ENCODE assay signal across 8 cellular contexts in the genomic region with DNA sequence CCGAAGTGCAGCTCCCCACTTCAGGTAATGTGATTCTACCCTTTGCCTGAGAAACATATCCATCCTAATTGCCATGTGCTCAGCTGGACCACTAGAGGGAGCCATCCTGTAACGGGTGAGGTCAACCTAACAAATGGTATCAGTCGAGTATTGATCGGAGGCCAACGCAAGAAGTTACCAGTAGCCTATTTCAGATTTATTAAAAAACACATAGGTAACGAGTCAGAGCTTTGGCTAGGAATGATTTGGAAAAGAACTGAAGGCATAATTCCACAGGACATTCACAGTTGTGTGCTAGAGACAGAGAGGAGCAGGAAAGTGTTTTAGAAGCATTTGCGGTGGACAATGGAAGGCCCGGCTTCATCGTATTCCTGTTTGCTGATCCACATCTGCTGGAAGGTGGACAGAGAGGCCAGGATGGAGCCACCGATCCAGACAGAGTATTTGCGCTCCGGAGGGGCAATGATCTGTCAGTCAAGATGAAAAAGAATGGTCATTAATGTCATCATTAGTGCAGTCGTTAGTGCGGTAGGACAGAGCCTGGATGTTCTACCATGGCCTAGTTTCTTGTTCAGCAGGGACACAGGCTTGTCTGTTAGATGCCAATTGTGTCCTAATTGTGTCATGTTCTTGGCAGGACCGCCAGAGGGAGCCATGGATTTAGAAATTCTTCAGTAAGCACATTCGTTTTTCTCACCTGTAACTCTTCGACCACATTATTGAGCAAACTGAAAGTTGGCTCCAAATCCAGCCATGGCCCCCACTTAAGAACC. TPM values are rescaled to one million over a fixed set of nuclear protein-coding genes. Genes with fewer than 3 reads are reported as not detected.
A peak's percentile ranks its signal among the peaks of the same experiment; 100 is the strongest.
DNase-seq lines count a peak whose midpoint lies in the region; ATAC-seq and TF ChIP-seq lines count a peak whose summit lies in the region.

No MANE protein-coding gene starts in this region.

- no peak overlapping the region for H3K18ac ChIP-seq in trophoblast cell (ENCODE audit: low read length)

- no peak overlapping the region for H2AK5ac ChIP-seq in trophoblast cell (ENCODE audit: low read length)

- H3K4me2 ChIP-seq in trophoblast cell (ENCODE audit: low read length): no peak overlapping the region

- intact Hi-C loops in transverse colon (cut with DNase I; ENCODE audit: low total_unique reads): loop anchor here (2.0 kb wide), 1 partner anchor 52 kb away; no protein-coding TSS in a partner anchor

- no peaks in the 10 kb centered on the region for H3K79me2 ChIP-seq in trophoblast cell (ENCODE audit: control insufficient read depth, insufficient read depth, low read length, poor library complexity)

- peak; percentile 90 for DNase-seq in Ammon's horn (ENCODE audit: low spot score)
- DNase-seq in NAMALWA (ENCODE audit: low spot score): peak; percentile 85
- DNase-seq in activated naive CD4-positive, alpha-beta T cell treated with anti-CD3 and anti-CD28 coated beads, Interleukin-2, amount 50 U/mL, for 72 hours (ENCODE audit: low spot score in 2 of 2): peak in 1 of 2 donors; percentile 65
- peak; percentile 60 for DNase-seq in glutamatergic neuron
- peak; percentile 65 to 86 for DNase-seq in trophoblast cell
- DNase-seq in transverse colon: peak; percentile 84

- no peak overlapping the region for H3K4ac ChIP-seq in trophoblast cell (ENCODE audit: low read depth, low read length)

- no peak for TF ChIP-seq POLR2A in transverse colon (IDR thresholded peaks at IDR 0.05)

- H4K8ac ChIP-seq in trophoblast cell (ENCODE audit: low read depth, low read length): no peak overlapping the region

- no peaks in the 10 kb centered on the region for H3K27me3 ChIP-seq in trophoblast cell (ENCODE audit: insufficient read depth, low read length)
- H3K27me3 ChIP-seq in transverse colon: no peaks in the 10 kb centered on the region

- H4K12ac ChIP-seq in trophoblast cell (ENCODE audit: low read depth, low read length): no peak overlapping the region

- H3K9ac ChIP-seq in trophoblast cell (ENCODE audit: low read length): no peak overlapping the region

- H3K4me3 Mint-ChIP-seq in glutamatergic neuron (ENCODE audit: unreplicated experiment): no peak overlapping the region

- no peak overlapping the region for H3K27ac ChIP-seq in trophoblast cell (ENCODE audit: low read depth, low read length)
- H3K27ac ChIP-seq in transverse colon: peak overlapping the region; percentile 36 to 82 (median 65)

- peaks cover 6% of the 10 kb centered on the region for H3K4me1 Mint-ChIP-seq in glutamatergic neuron (ENCODE audit: low read depth, unreplicated experiment)

- peak; percentile 83 for TF ChIP-seq CTCF in glutamatergic neuron (IDR thresholded peaks at IDR 0.05; ENCODE audit: partially characterized antibody, unreplicated experiment)
- TF ChIP-seq CTCF in transverse colon (IDR thresholded peaks at IDR 0.05): peak; percentile 71 to 88 (median 81)

- H3K4me1 ChIP-seq in trophoblast cell (ENCODE audit: control insufficient read depth in 1 of 2, insufficient read depth in 2 of 2, low read length in 2 of 2) (peaks cover 0 to 3% of the 10 kb centered on the region in 2 experiments), transverse colon (peaks cover 7 to 25% (median 11%) of the 10 kb centered on the region in 4 donors)

- no peak overlapping the region for H2BK5ac ChIP-seq in trophoblast cell (ENCODE audit: low read depth, low read length, poor library complexity)

- in situ Hi-C loops in transverse colon (cut with MboI; ENCODE audit: low pct_ligation_motif_present in 1 of 4, low pct_unique_long_range_greater_than_20kb in 1 of 4, low sequenced_read_pairs in 3 of 4): loop anchor here (5.0 to 10.0 kb wide), 5 partner anchors 50 to 370 kb away; no protein-coding TSS in a partner anchor

- H3K9me3 Mint-ChIP-seq in activated naive CD4-positive, alpha-beta T cell treated with anti-CD3 and anti-CD28 coated beads, Interleukin-2, amount 50 U/mL, for 72 hours: no peaks in the 10 kb centered on the region
- H3K9me3 Mint-ChIP-seq in glutamatergic neuron (ENCODE audit: unreplicated experiment): no peaks in the 10 kb centered on the region

- H3K9me3 ChIP-seq in trophoblast cell (ENCODE audit: insufficient read depth, low read depth, low read length) (no peaks in the 10 kb centered on the region), transverse colon (no peaks in the 10 kb centered on the region)

- H3K36me3 Mint-ChIP-seq in activated naive CD4-positive, alpha-beta T cell treated with anti-CD3 and anti-CD28 coated beads, Interleukin-2, amount 50 U/mL, for 72 hours: no peaks in the 10 kb centered on the region
- H3K36me3 Mint-ChIP-seq in glutamatergic neuron (ENCODE audit: unreplicated experiment): no peaks in the 10 kb centered on the region

- H3K23ac ChIP-seq in trophoblast cell (ENCODE audit: low read length): no peak overlapping the region

- no peak for TF ChIP-seq EP300 in transverse colon (IDR thresholded peaks at IDR 0.05; ENCODE audit: low read depth)

- no peak overlapping the region for H2BK120ac ChIP-seq in trophoblast cell (ENCODE audit: insufficient read depth, low read length, poor library complexity)

- H4K91ac ChIP-seq in trophoblast cell (ENCODE audit: low read depth, low read length): no peak overlapping the region

- H3K27me3 Mint-ChIP-seq in glutamatergic neuron (ENCODE audit: unreplicated experiment): no peaks in the 10 kb centered on the region

- ATAC-seq in GM19452 (IDR thresholded peaks at IDR 0.05; ENCODE audit: unreplicated experiment): peak; percentile 46
- peak; percentile 68 for ATAC-seq in SK-N-SH treated with all-trans-retinoic acid at 6 μM for 48 hours
- peak; percentile 68 to 77 for ATAC-seq in activated naive CD4-positive, alpha-beta T cell treated with anti-CD3 and anti-CD28 coated beads, Interleukin-2, amount 50 U/mL, for 72 hours

- WGBS in trophoblast cell (ENCODE audit: extremely low coverage, insufficient coverage, insufficient read length): no CpG with 5 or more reads among the region's 17 CpGs
- WGBS in transverse colon (ENCODE audit: low coverage in 1 of 2), 2 donors: 8 to 34% methylated on average over 9 to 17 of the region's 17 CpGs

- H3K4me3 ChIP-seq in trophoblast cell (ENCODE audit: low read depth, low read length) (no peak overlapping the region), transverse colon (no peak overlapping the region)

- H2AFZ ChIP-seq in trophoblast cell (ENCODE audit: insufficient read depth, low read length, poor library complexity): no peak overlapping the region

- H2BK12ac ChIP-seq in trophoblast cell (ENCODE audit: low read length): no peak overlapping the region

- no peaks in the 10 kb centered on the region for H3K79me1 ChIP-seq in trophoblast cell (ENCODE audit: low read length)

- H3K14ac ChIP-seq in trophoblast cell (ENCODE audit: low read length): no peak overlapping the region

- peaks cover 3 to 11% of the 10 kb centered on the region in 2 experiments for H3K36me3 ChIP-seq in trophoblast cell (ENCODE audit: control insufficient read depth in 1 of 2, insufficient read depth in 2 of 2, low read length in 2 of 2)
- H3K36me3 ChIP-seq in transverse colon: peaks cover 0 to 11% (median 3%) of the 10 kb centered on the region in 4 donors

- peak overlapping the region; percentile 66 to 75 for H3K27ac Mint-ChIP-seq in activated naive CD4-positive, alpha-beta T cell treated with anti-CD3 and anti-CD28 coated beads, Interleukin-2, amount 50 U/mL, for 72 hours
- H3K27ac Mint-ChIP-seq in glutamatergic neuron (ENCODE audit: unreplicated experiment): no peak overlapping the region

TF ChIP-seq in SK-N-SH treated with all-trans-retinoic acid at 6 μM for 48 hours, 23 proteins besides CTCF, POLR2A, EP300 and RAD21 (continues in another document):
- TF ChIP-seq TOX (CRISPR knock-in tag; IDR thresholded peaks at IDR 0.05; ENCODE audit: borderline replicate concordance) (no peak), ZFP30 (CRISPR knock-in tag; IDR thresholded peaks at IDR 0.05) (no peak), TCF4 (CRISPR knock-in tag; IDR thresholded peaks at IDR 0.05; ENCODE audit: borderline replicate concordance) (no peak), ESRRG (CRISPR knock-in tag; IDR thresholded peaks at IDR 0.05) (no peak), SNAI2 (CRISPR knock-in tag; IDR thresholded peaks at IDR 0.05) (no peak), TSHZ2 (CRISPR knock-in tag; IDR thresholded peaks at IDR 0.05) (no peak)

RNA-seq across cellular contexts. Expression of gene ACTA2, which starts 17.5 kb away (rescaled TPM):
- 10 to 100 TPM in 1 of 2 donors, 1 to 10 TPM in 1; 3.6 to 10.6 TPM for total RNA-seq in activated naive CD4-positive, alpha-beta T cell treated with anti-CD3 and anti-CD28 coated beads, Interleukin-2, amount 50 U/mL, for 72 hours
- total RNA-seq in glutamatergic neuron (ENCODE audit: unreplicated experiment) (4.3 TPM), transverse colon (1,000 to 10,000 TPM in 1 of 4 donors, 100 to 1,000 TPM in 3; 403 to 1,827 (median 457) TPM)
- polyA plus RNA-seq in trophoblast cell (2013): 257 and 258 TPM in 2 replicates

RNA-seq across cellular contexts. Expression of gene STAMBPL1, which starts 55.0 kb away (rescaled TPM):
- 10 to 100 TPM; 15.7 to 57.0 TPM for total RNA-seq in activated naive CD4-positive, alpha-beta T cell treated with anti-CD3 and anti-CD28 coated beads, Interleukin-2, amount 50 U/mL, for 72 hours
- total RNA-seq in glutamatergic neuron (ENCODE audit: unreplicated experiment) (4.4 TPM), transverse colon (100 to 1,000 TPM in 3 of 4 donors, 10 to 100 TPM in 1; 74.8 to 176 (median 134) TPM)
- 0.03 TPM in 2 replicates for polyA plus RNA-seq in trophoblast cell (2013)

RNA-seq across cellular contexts. Expression of gene FAS, which starts 55.5 kb away (rescaled TPM):
- 10 to 100 TPM; 45.5 to 72.8 TPM for total RNA-seq in activated naive CD4-positive, alpha-beta T cell treated with anti-CD3 and anti-CD28 coated beads, Interleukin-2, amount 50 U/mL, for 72 hours
- total RNA-seq in glutamatergic neuron (ENCODE audit: unreplicated experiment) (0.69 TPM), transverse colon (10 to 100 TPM in 3 of 4 donors, 1 to 10 TPM in 1; 9.0 to 58.5 (median 53.6) TPM)
- polyA plus RNA-seq in trophoblast cell (2013): 2.8 and 3.2 TPM in 2 replicates

Comparison
In these comparisons a context has a peak if more than half of its experiments do, and no peak if none do; other contexts are left out.
1. RNA of gene ACTA2, which starts 17.5 kb away (total RNA-seq): 403 to 1,827 TPM in transverse colon; 3.6 to 10.6 TPM in activated naive CD4-positive, alpha-beta T cell treated with anti-CD3 and anti-CD28 coated beads, Interleukin-2, amount 50 U/mL, for 72 hours and 4.3 TPM in glutamatergic neuron (single experiment); every median in the first group is over 10 times any median in the second.
2. Peak in every context shown above with its lines, with median percentiles within 50 percentile points of each other: ATAC-seq.